ENCODE assay signal across 18 cellular contexts in the genomic region with DNA sequence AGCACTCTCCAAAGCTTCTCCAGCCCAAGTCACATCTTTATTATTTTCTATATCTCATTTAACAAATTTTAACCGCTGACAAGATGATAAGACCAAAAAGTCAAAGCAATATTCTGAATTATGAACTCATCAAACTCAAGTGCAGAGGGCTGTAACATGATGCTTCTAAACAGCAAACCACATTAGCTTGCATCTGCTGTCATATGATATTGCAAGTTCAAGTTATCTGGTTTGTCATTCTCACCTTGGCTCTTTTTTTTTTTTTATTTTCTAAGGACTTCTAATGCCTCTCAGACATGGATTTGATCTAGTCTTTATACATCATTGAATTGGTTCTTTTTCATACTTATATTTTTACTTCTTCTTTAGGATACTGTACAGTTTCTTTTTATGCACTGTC.
"Had no signal": no experiment of that assay in that cellular context is flagged by ENCODE, and none has a peak within 500 bp of the region (broad histone marks: within the 10 kb centered on the region; RNA-seq: fewer than 3 reads in every experiment).

No MANE protein-coding gene starts in this region.

- H3K9me3 ChIP-seq: esophagus squamous epithelium, lower lobe of right lung, neutrophil, sigmoid colon, thoracic aorta had no signal

- ATAC-seq: activated CD8-positive, alpha-beta memory T cell treated with anti-CD3 and anti-CD28 coated beads, Interleukin-2, amount 10 ng/mL, durations not matched to agents 7 days and 5 days; effector memory CD8-positive, alpha-beta T cell; lower lobe of right lung; natural killer cell treated with Interleukin-12 subunit alpha and Interleukin-12 subunit beta and Interleukin-15 and Interleukin-18, amount 100 ng/mL, for 72 hours; stimulated activated naive B cell treated with anti-CD40 and anti-IgM and Interleukin-4, amounts not matched to agents 10 μg/mL and 1 μg/mL and 100 μg/mL, for 72 hours had no signal

- H3K27ac ChIP-seq: esophagus squamous epithelium, lower lobe of right lung, neutrophil, sigmoid colon, thoracic aorta had no signal

- H3K4me1 ChIP-seq: esophagus squamous epithelium, lower lobe of right lung, sigmoid colon had no signal

- DNase-seq: activated B cell treated with CpG ODN at 0.5 μM for 24 hours; activated CD4-positive, alpha-beta memory T cell treated with anti-CD3 and anti-CD28 coated beads, Interleukin-2, amount 10 ng/mL, durations not matched to agents 7 days and 5 days; activated CD4-positive, alpha-beta T cell treated with anti-CD3 and anti-CD28 coated beads for 4 hours; activated CD8-positive, alpha-beta memory T cell treated with anti-CD3 and anti-CD28 coated beads, Interleukin-2, amount 10 ng/mL, durations not matched to agents 7 days and 5 days; activated naive CD4-positive, alpha-beta T cell treated with Interleukin-2 at 50 U/mL for 16 hours; activated naive CD8-positive, alpha-beta T cell treated with anti-CD3 and anti-CD28 coated beads, Interleukin-2, amount 10 ng/mL, durations not matched to agents 7 days and 5 days; amygdala; effector memory CD8-positive, alpha-beta T cell; esophagus squamous epithelium; hippocampal formation; islet precursor cell; lower lobe of right lung; posterior cingulate gyrus; sigmoid colon; stimulated activated naive B cell treated with anti-CD40 and anti-IgM and Interleukin-4, amounts not matched to agents 10 μg/mL and 1 μg/mL and 100 μg/mL, for 72 hours had no signal

- H3K27me3 ChIP-seq: esophagus squamous epithelium, neutrophil, sigmoid colon had no signal

- H3K36me3 ChIP-seq: esophagus squamous epithelium, lower lobe of right lung, neutrophil, sigmoid colon, thoracic aorta had no signal

- H3K4me3 ChIP-seq: esophagus squamous epithelium, lower lobe of right lung, sigmoid colon, thoracic aorta had no signal
